ENCODE assay signal across 8 cellular contexts in the genomic region with DNA sequence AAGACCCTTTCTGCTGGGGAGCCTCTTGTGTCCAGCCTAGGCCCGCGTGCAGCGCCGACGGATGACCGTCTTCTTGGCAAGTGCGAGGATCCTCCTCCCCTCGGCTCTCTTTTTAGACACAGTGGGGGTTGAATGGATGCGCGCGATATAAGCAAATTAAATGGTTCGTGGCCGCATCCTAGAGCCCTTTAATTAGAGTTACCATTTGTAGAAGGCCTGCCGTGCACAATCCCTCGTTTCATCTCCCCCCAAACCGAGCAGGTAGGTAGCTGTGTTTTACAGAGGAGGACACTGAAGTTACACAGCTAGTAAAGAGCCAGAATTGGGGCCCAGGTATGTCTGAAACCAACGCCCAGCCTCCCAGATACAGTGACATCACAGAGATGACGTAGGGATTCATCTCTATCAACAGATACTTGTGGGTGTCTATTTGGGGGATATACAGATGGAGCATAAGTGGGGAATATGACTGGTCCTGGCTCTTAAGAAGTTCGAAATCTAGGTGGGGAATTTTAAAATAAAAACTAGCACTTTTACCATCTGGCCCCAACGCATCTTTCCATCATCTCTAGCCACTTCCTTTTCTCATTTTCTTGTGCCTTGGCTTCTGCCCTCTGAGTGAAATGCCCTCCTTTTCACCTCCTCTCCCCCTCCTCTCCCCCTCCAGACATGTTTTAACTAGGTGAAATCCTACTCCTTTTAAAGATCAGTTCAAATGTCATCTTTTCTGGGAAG. TPM values are rescaled to one million over a fixed set of nuclear protein-coding genes. Genes with fewer than 3 reads are reported as not detected.
DNase-seq lines count a peak whose midpoint lies in the region; ATAC-seq and TF ChIP-seq lines count a peak whose summit lies in the region.

No MANE protein-coding gene starts in this region.

- peaks cover 0 to 6% (median 2%) of the 10 kb centered on the region in 4 donors for H3K4me1 ChIP-seq in right lobe of liver

- H3K27me3 ChIP-seq in BJ (ENCODE audit: control insufficient read depth, insufficient read depth, low read length) (no peaks in the 10 kb centered on the region), right lobe of liver (no peaks in the 10 kb centered on the region)

- 7% methylated on average over 18 of the region's 20 CpGs for WGBS in right lobe of liver (ENCODE audit: insufficient coverage, low coverage, low lambda C conversion rate, missing lambda C conversion rate)

- H3K36me3 ChIP-seq in BJ (ENCODE audit: control insufficient read depth, insufficient read depth, low read length): no peaks in the 10 kb centered on the region
- H3K36me3 ChIP-seq in right lobe of liver: peaks cover 0 to 2% (median 0%) of the 10 kb centered on the region in 4 donors

- H3K36me3 Mint-ChIP-seq in stimulated activated naive CD8-positive, alpha-beta T cell treated with anti-CD3 and anti-CD28 coated beads, Interleukin-15, Interleukin-2, amounts not matched to agents 100 ng/mL and 50 ng/mL, for 24 hours (ENCODE audit: low read depth): peaks cover 22% of the 10 kb centered on the region

- POLR2A ChIA-PET in BJ (lab: Charles Lee): interaction anchor here (0.6 to 1.2 kb wide), 4 partner anchors 15 to 32 kb away, joined by 3 to 5 read pairs (median 3); a partner anchor contains a TSS

- no peak for DNase-seq in BJ (ENCODE audit: low read depth)
- peak in 1 of 2 donors; percentile 47 for DNase-seq in cardiac fibroblast (ENCODE audit: low read depth in 2 of 2)
- no peak for DNase-seq in right lobe of liver
- DNase-seq in NCI-H2029 (lab: John Stamatoyannopoulos, UW): no peak

- no peak for TF ChIP-seq POLR2A in right lobe of liver (IDR thresholded peaks at IDR 0.05)

- H3K9me3 Mint-ChIP-seq in stimulated activated naive CD8-positive, alpha-beta T cell treated with anti-CD3 and anti-CD28 coated beads, Interleukin-15, Interleukin-2, amounts not matched to agents 100 ng/mL and 50 ng/mL, for 24 hours: no peaks in the 10 kb centered on the region

- H3K4me1 Mint-ChIP-seq in stimulated activated naive CD8-positive, alpha-beta T cell treated with anti-CD3 and anti-CD28 coated beads, Interleukin-15, Interleukin-2, amounts not matched to agents 100 ng/mL and 50 ng/mL, for 24 hours (ENCODE audit: low read depth): peaks cover 50% of the 10 kb centered on the region

- peak overlapping the region; percentile 95 for H3K27ac Mint-ChIP-seq in stimulated activated naive CD8-positive, alpha-beta T cell treated with anti-CD3 and anti-CD28 coated beads, Interleukin-15, Interleukin-2, amounts not matched to agents 100 ng/mL and 50 ng/mL, for 24 hours

- ATAC-seq in GM19372 (IDR thresholded peaks at IDR 0.05; ENCODE audit: low read depth, unreplicated experiment) (peak; percentile 18), HG03521 (IDR thresholded peaks at IDR 0.05; ENCODE audit: unreplicated experiment) (peak; percentile 29), SK-N-SH treated with all-trans-retinoic acid at 6 μM for 48 hours (peak; percentile 25), right lobe of liver (peak in 1 of 4 donors; percentile 31)

- peaks cover 5% of the 10 kb centered on the region for H3K27me3 Mint-ChIP-seq in stimulated activated naive CD8-positive, alpha-beta T cell treated with anti-CD3 and anti-CD28 coated beads, Interleukin-15, Interleukin-2, amounts not matched to agents 100 ng/mL and 50 ng/mL, for 24 hours

- CTCF ChIA-PET in BJ (lab: Yijun Ruan, JAX): interaction anchor here (0.8 to 1.1 kb wide), 3 partner anchors 11 to 26 kb away, joined by 3 to 4 read pairs (median 4); no protein-coding TSS in a partner anchor

- H3K27ac ChIP-seq in right lobe of liver: peak overlapping the region; percentile 98 to 99 (median 99)

- H3K4me3 Mint-ChIP-seq in stimulated activated naive CD8-positive, alpha-beta T cell treated with anti-CD3 and anti-CD28 coated beads, Interleukin-15, Interleukin-2, amounts not matched to agents 100 ng/mL and 50 ng/mL, for 24 hours: peak overlapping the region; percentile 88

- intact Hi-C loops in right lobe of liver (cut with DNase I): no loop called here

- no peaks in the 10 kb centered on the region for H3K9me3 ChIP-seq in right lobe of liver

- H3K4me3 ChIP-seq in BJ (ENCODE audit: low read depth, low read length): peak overlapping the region; percentile 92
- H3K4me3 ChIP-seq in cardiac fibroblast (replicated peaks in 1 of 2; ENCODE audit: low read depth in 2 of 2, low read length in 2 of 2): peak overlapping the region; percentile 87 to 88
- peak overlapping the region; percentile 90 to 99 (median 91) for H3K4me3 ChIP-seq in right lobe of liver

- TF ChIP-seq CTCF in BJ (IDR thresholded peaks at IDR 0.05; ENCODE audit: insufficient read depth, low read depth, low read length) (no peak), cardiac fibroblast (IDR thresholded peaks at IDR 0.05; ENCODE audit: low read depth, low read length) (no peak), right lobe of liver (IDR thresholded peaks at IDR 0.05) (no peak)

TF ChIP-seq in SK-N-SH treated with all-trans-retinoic acid at 6 μM for 48 hours, 23 proteins besides CTCF, POLR2A, EP300 and RAD21 (continues in another document):
- TF ChIP-seq ARNTL (CRISPR knock-in tag; IDR thresholded peaks at IDR 0.05; ENCODE audit: borderline replicate concordance, low read depth) (no peak), ZFP30 (CRISPR knock-in tag; IDR thresholded peaks at IDR 0.05) (no peak), PPARA (CRISPR knock-in tag; IDR thresholded peaks at IDR 0.05; ENCODE audit: borderline replicate concordance) (no peak), GLIS3 (CRISPR knock-in tag; IDR thresholded peaks at IDR 0.05) (no peak), OSR1 (CRISPR knock-in tag; IDR thresholded peaks at IDR 0.05) (no peak), ZNF70 (CRISPR knock-in tag; IDR thresholded peaks at IDR 0.05) (no peak), ESRRG (CRISPR knock-in tag; IDR thresholded peaks at IDR 0.05) (no peak)
- TF ChIP-seq, protein P1, sequence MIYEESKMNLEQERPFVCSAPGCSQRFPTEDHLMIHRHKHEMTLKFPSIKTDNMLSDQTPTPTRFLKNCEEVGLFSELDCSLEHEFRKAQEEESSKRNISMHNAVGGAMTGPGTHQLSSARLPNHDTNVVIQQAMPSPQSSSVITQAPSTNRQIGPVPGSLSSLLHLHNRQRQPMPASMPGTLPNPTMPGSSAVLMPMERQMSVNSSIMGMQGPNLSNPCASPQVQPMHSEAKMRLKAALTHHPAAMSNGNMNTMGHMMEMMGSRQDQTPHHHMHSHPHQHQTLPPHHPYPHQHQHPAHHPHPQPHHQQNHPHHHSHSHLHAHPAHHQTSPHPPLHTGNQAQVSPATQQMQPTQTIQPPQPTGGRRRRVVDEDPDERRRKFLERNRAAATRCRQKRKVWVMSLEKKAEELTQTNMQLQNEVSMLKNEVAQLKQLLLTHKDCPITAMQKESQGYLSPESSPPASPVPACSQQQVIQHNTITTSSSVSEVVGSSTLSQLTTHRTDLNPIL (CRISPR knock-in tag; IDR thresholded peaks at IDR 0.05; ENCODE audit: low read depth): no peak
- TF ChIP-seq, protein P2, sequence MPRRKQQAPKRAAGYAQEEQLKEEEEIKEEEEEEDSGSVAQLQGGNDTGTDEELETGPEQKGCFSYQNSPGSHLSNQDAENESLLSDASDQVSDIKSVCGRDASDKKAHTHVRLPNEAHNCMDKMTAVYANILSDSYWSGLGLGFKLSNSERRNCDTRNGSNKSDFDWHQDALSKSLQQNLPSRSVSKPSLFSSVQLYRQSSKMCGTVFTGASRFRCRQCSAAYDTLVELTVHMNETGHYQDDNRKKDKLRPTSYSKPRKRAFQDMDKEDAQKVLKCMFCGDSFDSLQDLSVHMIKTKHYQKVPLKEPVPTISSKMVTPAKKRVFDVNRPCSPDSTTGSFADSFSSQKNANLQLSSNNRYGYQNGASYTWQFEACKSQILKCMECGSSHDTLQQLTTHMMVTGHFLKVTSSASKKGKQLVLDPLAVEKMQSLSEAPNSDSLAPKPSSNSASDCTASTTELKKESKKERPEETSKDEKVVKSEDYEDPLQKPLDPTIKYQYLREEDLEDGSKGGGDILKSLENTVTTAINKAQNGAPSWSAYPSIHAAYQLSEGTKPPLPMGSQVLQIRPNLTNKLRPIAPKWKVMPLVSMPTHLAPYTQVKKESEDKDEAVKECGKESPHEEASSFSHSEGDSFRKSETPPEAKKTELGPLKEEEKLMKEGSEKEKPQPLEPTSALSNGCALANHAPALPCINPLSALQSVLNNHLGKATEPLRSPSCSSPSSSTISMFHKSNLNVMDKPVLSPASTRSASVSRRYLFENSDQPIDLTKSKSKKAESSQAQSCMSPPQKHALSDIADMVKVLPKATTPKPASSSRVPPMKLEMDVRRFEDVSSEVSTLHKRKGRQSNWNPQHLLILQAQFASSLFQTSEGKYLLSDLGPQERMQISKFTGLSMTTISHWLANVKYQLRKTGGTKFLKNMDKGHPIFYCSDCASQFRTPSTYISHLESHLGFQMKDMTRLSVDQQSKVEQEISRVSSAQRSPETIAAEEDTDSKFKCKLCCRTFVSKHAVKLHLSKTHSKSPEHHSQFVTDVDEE (CRISPR knock-in tag; IDR thresholded peaks at IDR 0.05): no peak
- TF ChIP-seq, protein P3, sequence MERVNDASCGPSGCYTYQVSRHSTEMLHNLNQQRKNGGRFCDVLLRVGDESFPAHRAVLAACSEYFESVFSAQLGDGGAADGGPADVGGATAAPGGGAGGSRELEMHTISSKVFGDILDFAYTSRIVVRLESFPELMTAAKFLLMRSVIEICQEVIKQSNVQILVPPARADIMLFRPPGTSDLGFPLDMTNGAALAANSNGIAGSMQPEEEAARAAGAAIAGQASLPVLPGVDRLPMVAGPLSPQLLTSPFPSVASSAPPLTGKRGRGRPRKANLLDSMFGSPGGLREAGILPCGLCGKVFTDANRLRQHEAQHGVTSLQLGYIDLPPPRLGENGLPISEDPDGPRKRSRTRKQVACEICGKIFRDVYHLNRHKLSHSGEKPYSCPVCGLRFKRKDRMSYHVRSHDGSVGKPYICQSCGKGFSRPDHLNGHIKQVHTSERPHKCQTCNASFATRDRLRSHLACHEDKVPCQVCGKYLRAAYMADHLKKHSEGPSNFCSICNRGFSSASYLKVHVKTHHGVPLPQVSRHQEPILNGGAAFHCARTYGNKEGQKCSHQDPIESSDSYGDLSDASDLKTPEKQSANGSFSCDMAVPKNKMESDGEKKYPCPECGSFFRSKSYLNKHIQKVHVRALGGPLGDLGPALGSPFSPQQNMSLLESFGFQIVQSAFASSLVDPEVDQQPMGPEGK (CRISPR knock-in tag; IDR thresholded peaks at IDR 0.05; ENCODE audit: borderline replicate concordance): no peak

RNA-seq across cellular contexts. Expression of a gene that starts 0.9 kb away (rescaled TPM):
- 20.2 and 23.4 TPM in 2 replicates for polyA plus RNA-seq in BJ (2011; rRNA removed)
- 33.1 and 44.8 TPM in 2 replicates for polyA minus RNA-seq in BJ (2011; rRNA and poly(A)+ RNA removed)
- total RNA-seq in right lobe of liver: 10 to 100 TPM in 2 of 6 experiments, 1 to 10 TPM in 4; 3.3 to 13.6 (median 6.6) TPM

RNA-seq across cellular contexts. Expression of a gene that starts 24.6 kb away (rescaled TPM):
- polyA plus RNA-seq in BJ (2011; rRNA removed): 4.2 and 7.6 TPM in 2 replicates
- 1.6 and 2.1 TPM in 2 replicates for polyA minus RNA-seq in BJ (2011; rRNA and poly(A)+ RNA removed)
- 10 to 100 TPM; 18.4 to 39.3 (median 30.8) TPM for total RNA-seq in right lobe of liver
